ENCODE assay signal across 8 cellular contexts in the genomic region with DNA sequence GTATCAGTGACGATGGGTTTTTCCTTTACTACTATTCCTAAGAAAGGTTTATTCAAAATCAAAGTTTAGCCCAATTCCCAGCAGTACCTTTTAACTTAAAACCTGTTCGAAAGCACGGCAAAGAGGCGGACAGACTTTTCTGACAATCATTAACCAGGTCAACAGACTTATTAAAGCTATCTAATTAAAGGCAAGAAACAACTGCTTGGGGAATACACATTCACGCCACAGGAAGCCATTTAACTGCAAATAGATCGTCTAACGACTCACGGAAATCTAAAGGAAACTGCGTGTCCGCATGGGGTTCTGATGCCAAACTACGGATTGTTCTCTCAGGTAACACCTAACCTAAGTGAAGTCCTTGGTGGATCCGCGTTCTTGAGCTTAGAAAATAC. TPM values are rescaled to one million over a fixed set of nuclear protein-coding genes. Genes with fewer than 3 reads are reported as not detected.
DNase-seq lines count a peak whose midpoint lies in the region; ATAC-seq, FAIRE-seq and TF ChIP-seq lines count a peak whose summit lies in the region.

No MANE protein-coding gene starts in this region.

- SMC1A ChIA-PET in GM12878 (lab: Charles Lee; ENCODE audit: uncharacterized antibody, unreplicated experiment) = interaction anchor here (1.4 kb wide), 1 partner anchor 88 kb away, joined by 5 read pairs; a partner anchor contains a TSS

- peak overlapping the region; percentile 98 for H3K4me2 ChIP-seq in GM12878 (ENCODE audit: control insufficient read depth, insufficient read depth)

- TF ChIP-seq RAD21 in GM12878 (IDR thresholded peaks at IDR 0.05; ENCODE audit: insufficient read depth, low read depth, low read length) = no peak

- peaks cover 0 to 19% (median 0%) of the 10 kb centered on the region in 3 donors for H3K36me3 Mint-ChIP-seq in CD8-positive, alpha-beta memory T cell

- TF ChIP-seq EP300 in GM12878 (IDR thresholded peaks at IDR 0.05; ENCODE audit: borderline replicate concordance in 1 of 2, control insufficient read depth in 1 of 2, low read depth in 2 of 2, low read length in 2 of 2) (no peak), upper lobe of left lung (IDR thresholded peaks at IDR 0.05) (no peak)

- H3K79me2 ChIP-seq in GM12878 (ENCODE audit: control insufficient read depth, insufficient read depth, low read length) = no peaks in the 10 kb centered on the region

- POLR2A ChIA-PET in CD8-positive, alpha-beta memory T cell (lab: Charles Lee) = interaction anchor here (0.7 to 2.6 kb wide), 5 partner anchors 7 to 243 kb away, joined by 3 to 24 read pairs (median 6); a partner anchor contains a TSS
- POLR2A ChIA-PET in GM12878 (lab: Charles Lee) = no interaction called here

- H3K4me1 Mint-ChIP-seq in CD8-positive, alpha-beta memory T cell = peaks cover 33 to 45% (median 43%) of the 10 kb centered on the region in 3 donors

- no peak for TF ChIP-seq CTCF in GM12878 (IDR thresholded peaks at IDR 0.05 in 2 of 3, conservative IDR thresholded peaks at IDR 0.05 in 1 of 3; ENCODE audit: control insufficient read depth in 2 of 3, extremely low read depth in 1 of 3, insufficient read depth in 1 of 3, low read depth in 3 of 3, low read length in 3 of 3)
- TF ChIP-seq CTCF in lower leg skin (IDR thresholded peaks at IDR 0.05) = no peak
- peak in 1 of 6 experiments; percentile 27 for TF ChIP-seq CTCF in upper lobe of left lung (IDR thresholded peaks at IDR 0.05)

- BruUV-seq in GM12878 (replicated peaks; lab: Mats Ljungman, UMichigan) = no TSS peak

- H3K9ac ChIP-seq in GM12878 (ENCODE audit: control insufficient read depth, insufficient read depth, low read length) = peak overlapping the region; percentile 59

- H3K27me3 ChIP-seq in CD8-positive, alpha-beta memory T cell (ENCODE audit: insufficient read depth, low read length, poor library complexity, severe bottlenecking) = no peaks in the 10 kb centered on the region
- peaks cover 0 to 2% of the 10 kb centered on the region in 2 experiments; a peak in 1 of 4 replicates for H3K27me3 ChIP-seq in GM12878 (replicated peaks in 1 of 2; ENCODE audit: control insufficient read depth in 2 of 2, insufficient read depth in 2 of 2, low read length in 1 of 2)
- H3K27me3 ChIP-seq in upper lobe of left lung = no peaks in the 10 kb centered on the region

- under 1% methylated on average over 13 of the region's 13 CpGs for WGBS in GM12878 (ENCODE audit: insufficient coverage, insufficient replicate concordance, low lambda C conversion rate, missing lambda C conversion rate)
- 0 to 1% methylated on average over 13 of the region's 13 CpGs for WGBS in lower leg skin, 2 donors
- 1 to 2% methylated on average over 12 to 13 of the region's 13 CpGs for WGBS in upper lobe of left lung, 2 donors

- ATAC-seq in GM19463 (IDR thresholded peaks at IDR 0.05; ENCODE audit: unreplicated experiment) = peak; percentile 1
- peak; percentile 0 for ATAC-seq in HG03575 (IDR thresholded peaks at IDR 0.05; ENCODE audit: extremely low read depth, insufficient number of reproducible peaks, low FRiP score, unreplicated experiment)
- peak; percentile 6; the same call in 2 of the 3 replicates for ATAC-seq in GM12878
- no peak for ATAC-seq in upper lobe of left lung (ENCODE audit: low FRiP score in 2 of 2)

- H3K27me3 Mint-ChIP-seq in CD8-positive, alpha-beta memory T cell = no peaks in the 10 kb centered on the region

- DNase-seq in CD8-positive, alpha-beta memory T cell = no peak
- DNase-seq in GM12878 (ENCODE audit: low read depth, low spot score) (no peak), lower leg skin (ENCODE audit: low spot score in 2 of 2) (no peak), upper lobe of left lung (no peak)
- DNase-seq in central memory CD4-positive, alpha-beta T cell = no peak
- no peak for DNase-seq in activated CD4-positive, alpha-beta T cell treated with anti-CD3 and anti-CD28 coated beads for 48 hours

- peak overlapping the region; percentile 94 to 99 (median 96) for H3K27ac Mint-ChIP-seq in CD8-positive, alpha-beta memory T cell

- TF ChIP-seq POLR2A in GM12878 (IDR thresholded peaks at IDR 0.05; ENCODE audit: low read depth, low read length) (no peak), lower leg skin (IDR thresholded peaks at IDR 0.05) (no peak), upper lobe of left lung (IDR thresholded peaks at IDR 0.05) (no peak)

- H3K4me1 ChIP-seq in CD8-positive, alpha-beta memory T cell (ENCODE audit: insufficient read depth, low read length) = peaks cover 23% of the 10 kb centered on the region
- H3K4me1 ChIP-seq in GM12878 (ENCODE audit: control insufficient read depth, insufficient read depth, low read length) = no peaks in the 10 kb centered on the region; the same call in 1 of the 2 replicates
- H3K4me1 ChIP-seq in upper lobe of left lung = peaks cover 0 to 16% (median 0%) of the 10 kb centered on the region in 4 donors

- H4K20me1 ChIP-seq in GM12878 (ENCODE audit: control insufficient read depth, insufficient read depth) = no peaks in the 10 kb centered on the region

- no peak for FAIRE-seq in GM12878 (lab: Jason Lieb, UNC)

- RAD21 ChIA-PET in GM12878 (lab: Charles Lee; ENCODE audit: unreplicated experiment) = no interaction called here

- intact Hi-C loops in GM12878 (cut with micrococcal nuclease; ENCODE audit: unreplicated experiment) = loop anchor here (5.0 kb wide), 1 partner anchor 75 kb away; no protein-coding TSS in a partner anchor
- intact Hi-C loops in lower leg skin (cut with DNase I; ENCODE audit: low total_unique reads) = no loop called here

- H3K27ac ChIP-seq in CD8-positive, alpha-beta memory T cell (ENCODE audit: low read depth, low read length) = peak overlapping the region; percentile 69
- no peak overlapping the region for H3K27ac ChIP-seq in GM12878 (ENCODE audit: control insufficient read depth, insufficient read depth)
- peak overlapping the region; percentile 93 to 97 (median 95) for H3K27ac ChIP-seq in upper lobe of left lung

- H3K9me3 ChIP-seq in CD8-positive, alpha-beta memory T cell (ENCODE audit: low read length) = no peaks in the 10 kb centered on the region
- no peaks in the 10 kb centered on the region for H3K9me3 ChIP-seq in GM12878 (replicated peaks; ENCODE audit: control insufficient read depth, insufficient read depth, low read length)
- H3K9me3 ChIP-seq in upper lobe of left lung = no peaks in the 10 kb centered on the region

- H3K4me3 ChIP-seq in CD8-positive, alpha-beta memory T cell (ENCODE audit: low read length) = peak overlapping the region; percentile 98
- H3K4me3 ChIP-seq in GM12878 = peak overlapping the region; percentile 76
- H3K4me3 ChIP-seq in lower leg skin (ENCODE audit: low read depth, poor library complexity, severe bottlenecking) = peak overlapping the region; percentile 75
- H3K4me3 ChIP-seq in upper lobe of left lung = peak overlapping the region; percentile 61 to 81 (median 72)

- peak overlapping the region; percentile 98 for H2AFZ ChIP-seq in GM12878 (ENCODE audit: control insufficient read depth, low read depth, low read length)

- H3K36me3 ChIP-seq in CD8-positive, alpha-beta memory T cell (ENCODE audit: insufficient read depth, low read length) = no peaks in the 10 kb centered on the region
- H3K36me3 ChIP-seq in GM12878 (ENCODE audit: control insufficient read depth in 2 of 2, insufficient read depth in 2 of 2, low read length in 1 of 2) (no peaks in the 10 kb centered on the region), upper lobe of left lung (peaks cover 0 to under 1% (median 0%) of the 10 kb centered on the region in 4 donors)

- H3K9me3 Mint-ChIP-seq in CD8-positive, alpha-beta memory T cell = no peaks in the 10 kb centered on the region

- in situ Hi-C loops in GM12878 (cut with MboI) = no loop called here

- H3K4me3 Mint-ChIP-seq in CD8-positive, alpha-beta memory T cell = peak overlapping the region; percentile 95 to 100 (median 98)

- CTCF ChIA-PET in CD8-positive, alpha-beta memory T cell (lab: Charles Lee) = interaction anchor here (1.2 to 3.1 kb wide), 4 partner anchors 86 to 417 kb away, joined by 3 to 11 read pairs (median 6); a partner anchor contains a TSS
- CTCF ChIA-PET in GM12878 (lab: Yijun Ruan, JAX) = interaction anchor here (0.8 to 1.5 kb wide), 2 partner anchors 88 to 170 kb away, joined by 4 read pairs; a partner anchor contains a TSS

TF ChIP-seq in GM12878, 131 proteins besides CTCF, POLR2A, EP300 and RAD21 (continues in another document):
- TF ChIP-seq MXI1 (IDR thresholded peaks at IDR 0.05; ENCODE audit: low read depth, low read length) = no peak

RNA-seq across cellular contexts. Expression of a gene that starts 0.7 kb away (rescaled TPM):
- total RNA-seq in CD8-positive, alpha-beta memory T cell = 10 to 100 TPM in 1 of 2 experiments, 1 to 10 TPM in 1; 9.8 to 10.5 TPM
- 11.0 TPM for polyA plus RNA-seq in CD8-positive, alpha-beta memory T cell
- 7.4 and 7.5 TPM in 2 replicates for total RNA-seq in GM12878 (2013; cell fraction: nucleolus; rRNA removed)
- total RNA-seq in GM12878 (2014; rRNA removed) (2.8 and 2.9 TPM in 2 replicates), GM12878 (2014; rRNA removed; fragmentation: Illumina TruSeq; extraction: Trizol) (3.6 and 4.0 TPM in 2 replicates), GM12878 (2021) (2.5 and 2.9 TPM in 2 replicates), lower leg skin (10 to 100 TPM; 34.2 to 56.4 (median 44.8) TPM), upper lobe of left lung (100 to 1,000 TPM in 2 of 6 donors, 10 to 100 TPM in 4; 44.4 to 130 (median 56.0) TPM)
- polyA plus RNA-seq in GM12878 (2011; ENCODE audit: low read depth) = 2.4 TPM
- polyA plus RNA-seq in GM12878 (2011; rRNA removed) (0.23 and 0.43 TPM in 2 replicates), GM12878 (2014; fragmentation: Illumina TruSeq; extraction: Trizol) (4.0 and 4.2 TPM in 2 replicates), GM12878 (2014; fragmentation: Nextera tagmentation; extraction: Ambion mirVana) (1 to 10 TPM in 1 of 2 experiments, under 1 TPM in 1; 0.63 to 1.1 TPM), GM12878 (2014; rRNA removed) (2.2 and 3.0 TPM in 2 replicates), GM12878 (2016; fragmentation: Nextera tagmentation; extraction: Ambion mirVana) (1 to 10 TPM; 3.0 to 3.7 TPM)
- 0.07 and 0.09 TPM in 2 replicates for polyA plus RNA-seq in GM12878 (2011; cell fraction: cytosol; rRNA removed)
- polyA plus RNA-seq in GM12878 (2011; cell fraction: nucleus; rRNA removed) = 0.22 and 0.32 TPM in 2 replicates
- polyA plus RNA-seq in GM12878 (2012) = 2.3 and 2.7 TPM in 2 replicates
- 0.07 and 0.15 TPM in 2 replicates for polyA minus RNA-seq in GM12878 (2011; rRNA and poly(A)+ RNA removed)
- polyA minus RNA-seq in GM12878 (2011; cell fraction: cytosol; rRNA and poly(A)+ RNA removed) = 0.83 TPM in 1 of 2 replicates, not detected in the other
- polyA minus RNA-seq in GM12878 (2011; cell fraction: nucleus; rRNA and poly(A)+ RNA removed) = 0.12 and 0.38 TPM in 2 replicates

Comparison
In these comparisons a context has a peak if more than half of its experiments do, and no peak if none do; other contexts are left out.
1. ATAC-seq: peak in GM19463 (single experiment), HG03575 (single experiment) and GM12878 (single experiment); none in upper lobe of left lung (0 of 2).
2. Peak in every context shown above with its lines, with median percentiles within 50 percentile points of each other: H3K4me3 ChIP-seq.